ENCODE assay signal across 26 cellular contexts in the genomic region with DNA sequence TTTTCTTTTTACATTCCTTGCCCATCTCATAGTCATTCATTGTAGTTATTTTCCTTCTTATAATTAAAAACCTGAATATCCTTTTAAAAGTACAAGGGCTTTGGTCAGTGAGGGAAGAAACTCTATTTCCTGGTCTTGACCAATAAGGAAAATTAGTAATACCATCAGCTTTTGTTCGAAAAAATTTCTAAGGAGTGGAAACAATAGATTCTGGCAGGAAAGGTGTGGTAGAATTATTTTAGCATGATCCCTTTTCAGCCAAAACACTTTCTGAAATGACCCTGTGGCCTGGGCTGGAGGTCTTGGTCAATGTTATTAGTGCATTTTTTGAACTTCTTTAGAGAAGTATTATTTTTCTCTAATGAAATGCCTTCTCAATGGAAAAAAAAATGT. TPM values are rescaled to one million over a fixed set of nuclear protein-coding genes. Genes with fewer than 3 reads are reported as not detected.
DNase-seq lines count a peak whose midpoint lies in the region; ATAC-seq and TF ChIP-seq lines count a peak whose summit lies in the region.
"Had no signal": no experiment of that assay in that cellular context is flagged by ENCODE, and none has a peak within 500 bp of the region (broad histone marks: within the 10 kb centered on the region; RNA-seq: fewer than 3 reads in every experiment).

No MANE protein-coding gene starts in this region.

- peak overlapping the region; percentile 72 for H3K4me2 ChIP-seq in PC-3 (ENCODE audit: low read length)

- H3F3A ChIP-seq in PC-3 (ENCODE audit: low read length, unreplicated experiment) = peaks cover 4% of the 10 kb centered on the region

- intact Hi-C loops in PC-3 (cut with micrococcal nuclease) = loop anchor here (5.0 kb wide), 1 partner anchor 57 kb away; no protein-coding TSS in a partner anchor

- H3K9ac ChIP-seq in PC-3 (ENCODE audit: low read length) = peak overlapping the region; percentile 17; the same call in 1 of the 2 replicates
- peak overlapping the region; percentile 9 for H3K9ac ChIP-seq in mucosa of stomach (ENCODE audit: low read length)

- DNase-seq in PC-3 = no peak
- DNase-seq in caudate nucleus (lab: John Stamatoyannopoulos, UW) = no peak
- DNase-seq in T-helper 1 cell = no peak
- no peak for DNase-seq in foreskin fibroblast
- DNase-seq: activated CD4-positive, alpha-beta T cell treated with anti-CD3 and anti-CD28 coated beads, Interleukin-2, amount 50 U/mL, for 4 hours; activated effector memory CD4-positive, alpha-beta T cell treated with anti-CD3 and anti-CD28 coated beads, Interleukin-2, amount 50 U/mL, for 16 hours; CD4-positive, alpha-beta T cell; erythroblast; foreskin melanocyte; GF-D8; islet precursor cell; Karpas-422; mammary epithelial cell; MV-4-11; NCI-H2171; NCI-H526; occipital lobe; RPMI8226; sigmoid colon; T-helper 9 cell had no signal

- H3K36me3 ChIP-seq in PC-3 (ENCODE audit: low read depth, low read length) (no peaks in the 10 kb centered on the region), mucosa of stomach (ENCODE audit: control insufficient read depth, insufficient read depth, low read length) (no peaks in the 10 kb centered on the region)
- H3K36me3 ChIP-seq: sigmoid colon, suprapubic skin had no signal

- H2AFZ ChIP-seq in PC-3 (ENCODE audit: low read length) = no peak overlapping the region

- H3K4me1 ChIP-seq in PC-3 (ENCODE audit: insufficient read depth, low read length) = peaks cover 25% of the 10 kb centered on the region
- peaks cover 58% of the 10 kb centered on the region for H3K4me1 ChIP-seq in mucosa of stomach (ENCODE audit: control insufficient read depth, insufficient read depth, low read length)
- H3K4me1 ChIP-seq: sigmoid colon had no signal

- H3K79me2 ChIP-seq in PC-3 (ENCODE audit: low read length) = no peaks in the 10 kb centered on the region

- POLR2A ChIA-PET in PC-3 (lab: Charles Lee; ENCODE audit: unreplicated experiment) = no interaction called here

- H3K9me3 ChIP-seq in PC-3 (ENCODE audit: low read length) = no peaks in the 10 kb centered on the region
- H3K9me3 ChIP-seq in mucosa of stomach (ENCODE audit: control insufficient read depth, low read length) = no peaks in the 10 kb centered on the region
- H3K9me3 ChIP-seq: sigmoid colon, suprapubic skin had no signal

- ATAC-seq in PC-3 (no peak), HG02759 (IDR thresholded peaks at IDR 0.05; ENCODE audit: unreplicated experiment) (no peak)
- ATAC-seq: HCT116, WTC11 had no signal

- BruUV-seq in PC-3 (replicated peaks; lab: Mats Ljungman, UMichigan) = no TSS peak

- H3K27ac ChIP-seq in PC-3 (ENCODE audit: low read length) = peak overlapping the region; percentile 60
- peak overlapping the region; percentile 95 for H3K27ac ChIP-seq in caudate nucleus (ENCODE audit: low read depth, low read length)
- peak overlapping the region; percentile 98 for H3K27ac ChIP-seq in temporal lobe (ENCODE audit: low read depth, low read length)
- H3K27ac ChIP-seq: suprapubic skin had no signal

- TF ChIP-seq CTCF in PC-3 (conservative IDR thresholded peaks at IDR 0.05; ENCODE audit: low read depth, low read length) = no peak
- TF ChIP-seq CTCF in foreskin fibroblast (IDR thresholded peaks at IDR 0.05; ENCODE audit: low read depth, low read length) = no peak

- peak overlapping the region; percentile 36; the same call in 1 of the 2 replicates for H3K4me3 ChIP-seq in PC-3 (ENCODE audit: low read length)
- no peak overlapping the region for H3K4me3 ChIP-seq in mucosa of stomach (ENCODE audit: low read length)
- no peak overlapping the region for H3K4me3 ChIP-seq in foreskin fibroblast (ENCODE audit: low read depth in 1 of 2, low read length in 2 of 2)
- H3K4me3 ChIP-seq: sigmoid colon, suprapubic skin had no signal

- CTCF ChIA-PET in PC-3 (lab: Charles Lee) = no interaction called here

- no peaks in the 10 kb centered on the region for H3K27me3 ChIP-seq in PC-3 (ENCODE audit: low read length)
- no peaks in the 10 kb centered on the region for H3K27me3 ChIP-seq in mucosa of stomach (ENCODE audit: control insufficient read depth, insufficient read depth, low read length)
- H3K27me3 ChIP-seq: sigmoid colon, suprapubic skin had no signal

- no peaks in the 10 kb centered on the region for H3K9me2 ChIP-seq in PC-3 (replicated peaks; ENCODE audit: low read length)

- H4K20me1 ChIP-seq in PC-3 (ENCODE audit: low read length) = no peaks in the 10 kb centered on the region

RNA-seq across cellular contexts. Expression of a gene that starts 36.6 kb away (rescaled TPM):
- total RNA-seq in PC-3 (2014; rRNA removed) (3.3 and 8.9 TPM in 2 replicates), temporal lobe (6.4 TPM)

RNA-seq across cellular contexts. Expression of a gene that starts 36.6 kb away (rescaled TPM):
- total RNA-seq in PC-3 (2014; rRNA removed) = 13.6 and 18.8 TPM in 2 replicates
- 18.9 TPM for total RNA-seq in temporal lobe
